In genomic region chr7:116633131-116633988, GRCh38 we compare ENCODE assay signal across 9 cellular contexts. TPM values are rescaled to one million over a fixed set of nuclear protein-coding genes. Genes with fewer than 3 reads are reported as not detected.
DNase-seq lines count a peak whose midpoint lies in the region; ATAC-seq and TF ChIP-seq lines count a peak whose summit lies in the region.
"Had no signal": no experiment of that assay in that cellular context is flagged by ENCODE, and none has a peak within 500 bp of the region (broad histone marks: within the 10 kb centered on the region; RNA-seq: fewer than 3 reads in every experiment).

No MANE protein-coding gene starts in this region.

- in situ Hi-C loops in KBM-7 (cut with MboI; ENCODE audit: low pct_unique_long_range_greater_than_20kb, low sequenced_read_pairs): no loop called here

- no peaks in the 10 kb centered on the region for H3K9me3 ChIP-seq in SK-N-SH
- H3K9me3 ChIP-seq in Karpas-422 (ENCODE audit: low read length): no peaks in the 10 kb centered on the region
- H3K9me3 ChIP-seq in vagina: no peaks in the 10 kb centered on the region

- intact Hi-C loops in vagina (cut with DNase I): no loop called here

- H3F3A ChIP-seq in SK-N-SH (replicated peaks; ENCODE audit: insufficient read depth): peaks cover 12% of the 10 kb centered on the region

- no peak for TF ChIP-seq POLR2A in vagina (IDR thresholded peaks at IDR 0.05)

- H3K4me2 ChIP-seq in SK-N-SH (no peak overlapping the region), Karpas-422 (ENCODE audit: low read depth, low read length, poor library complexity, severe bottlenecking) (peak overlapping the region; percentile 22)

- TF ChIP-seq CTCF in SK-N-SH (IDR thresholded peaks at IDR 0.05) (no peak), fibroblast of the aortic adventitia (IDR thresholded peaks at IDR 0.05; ENCODE audit: insufficient read depth, low read length) (no peak), vagina (IDR thresholded peaks at IDR 0.05) (no peak)

- H3K9me2 ChIP-seq in SK-N-SH (no peaks in the 10 kb centered on the region), Karpas-422 (replicated peaks; ENCODE audit: insufficient read depth, low read length) (no peaks in the 10 kb centered on the region)

- H3K27ac ChIP-seq in SK-N-SH (ENCODE audit: low read depth in 2 of 2, low read length in 1 of 2) (no peak overlapping the region), Karpas-422 (ENCODE audit: low read length) (no peak overlapping the region), vagina (peak overlapping the region; percentile 14)
- H3K27ac ChIP-seq: brain microvascular endothelial cell had no signal

- CTCF ChIA-PET in SK-N-SH (lab: Yijun Ruan, JAX): interaction anchor here (0.7 to 1.1 kb wide), 2 partner anchors 41 to 175 kb away, joined by 3 read pairs; no protein-coding TSS in a partner anchor

- H3K4me1 Mint-ChIP-seq in activated T-cell treated with anti-CD3 and anti-CD28 coated beads, Interleukin-2, amount 50 U/mL, for 24 hours (ENCODE audit: low read depth): peaks cover 2% of the 10 kb centered on the region

- ATAC-seq in SK-N-SH treated with all-trans-retinoic acid at 6 μM for 48 hours: no peak

- no peak for TF ChIP-seq RAD21 in SK-N-SH (IDR thresholded peaks at IDR 0.05; ENCODE audit: low read length)

- H3K27me3 Mint-ChIP-seq in activated T-cell treated with anti-CD3 and anti-CD28 coated beads, Interleukin-2, amount 50 U/mL, for 24 hours: peaks cover 12% of the 10 kb centered on the region

- H3K36me3 ChIP-seq in SK-N-SH (replicated peaks in 1 of 2; ENCODE audit: control insufficient read depth in 1 of 2, insufficient read depth in 2 of 2, low read length in 1 of 2): no peaks in the 10 kb centered on the region
- no peaks in the 10 kb centered on the region for H3K36me3 ChIP-seq in Karpas-422 (ENCODE audit: insufficient read depth, low read length)
- no peaks in the 10 kb centered on the region for H3K36me3 ChIP-seq in vagina
- H3K36me3 ChIP-seq: brain microvascular endothelial cell had no signal

- POLR2A ChIA-PET in SK-N-SH (lab: Yijun Ruan, JAX): no interaction called here

- H3K4me1 ChIP-seq in SK-N-SH (ENCODE audit: control insufficient read depth in 1 of 2, insufficient read depth in 2 of 2, low read depth in 1 of 2, low read length in 1 of 2) (peaks cover 0 to 8% of the 10 kb centered on the region in 2 experiments; a peak in 3 of 4 replicates), Karpas-422 (ENCODE audit: low read length) (peaks cover 17% of the 10 kb centered on the region), vagina (peaks cover 8% of the 10 kb centered on the region)

- H3K4me3 ChIP-seq in SK-N-SH (ENCODE audit: low read depth in 2 of 2, low read length in 1 of 2) (no peak overlapping the region), Karpas-422 (ENCODE audit: low read length) (no peak overlapping the region), fibroblast of the aortic adventitia (ENCODE audit: low read depth, low read length) (no peak overlapping the region), vagina (no peak overlapping the region)

- no peak overlapping the region for H3K27ac Mint-ChIP-seq in activated T-cell treated with anti-CD3 and anti-CD28 coated beads, Interleukin-2, amount 50 U/mL, for 24 hours

- no peak for TF ChIP-seq EP300 in SK-N-SH (IDR thresholded peaks at IDR 0.05; ENCODE audit: borderline replicate concordance in 1 of 2, low read depth in 1 of 2, low read length in 1 of 2)

- H3K79me2 ChIP-seq in SK-N-SH (ENCODE audit: insufficient read depth) (no peaks in the 10 kb centered on the region), Karpas-422 (ENCODE audit: low read length) (no peaks in the 10 kb centered on the region)

- H3K36me3 Mint-ChIP-seq in activated T-cell treated with anti-CD3 and anti-CD28 coated beads, Interleukin-2, amount 50 U/mL, for 24 hours (ENCODE audit: low read depth): no peaks in the 10 kb centered on the region

- H4K20me1 ChIP-seq in SK-N-SH (ENCODE audit: insufficient read depth) (no peaks in the 10 kb centered on the region), Karpas-422 (ENCODE audit: insufficient read depth, low read depth, low read length) (no peaks in the 10 kb centered on the region)

- H3K9ac ChIP-seq in SK-N-SH (no peak overlapping the region), Karpas-422 (ENCODE audit: low read length) (no peak overlapping the region)

- no peak for DNase-seq in SK-N-SH
- DNase-seq in Karpas-422: no peak
- DNase-seq in fibroblast of the aortic adventitia (ENCODE audit: low read depth): peak; percentile 58
- DNase-seq in vagina (ENCODE audit: extremely low spot score in 2 of 2): no peak
- no peak for DNase-seq in activated T-cell treated with anti-CD3 and anti-CD28 coated beads, Interleukin-2, amount 50 U/mL, for 24 hours
- DNase-seq in KBM-7: no peak
- DNase-seq in mucosa of gallbladder (ENCODE audit: low spot score): no peak
- DNase-seq: brain microvascular endothelial cell had no signal

- H3K27me3 ChIP-seq in SK-N-SH (ENCODE audit: insufficient read depth) (no peaks in the 10 kb centered on the region; the same call in 1 of the 2 replicates), Karpas-422 (ENCODE audit: low read length) (no peaks in the 10 kb centered on the region), vagina (no peaks in the 10 kb centered on the region)
- H3K27me3 ChIP-seq: brain microvascular endothelial cell had no signal

- no peaks in the 10 kb centered on the region for H3K9me3 Mint-ChIP-seq in activated T-cell treated with anti-CD3 and anti-CD28 coated beads, Interleukin-2, amount 50 U/mL, for 24 hours

- no peak overlapping the region for H3K4me3 Mint-ChIP-seq in activated T-cell treated with anti-CD3 and anti-CD28 coated beads, Interleukin-2, amount 50 U/mL, for 24 hours

- H2AFZ ChIP-seq in SK-N-SH (ENCODE audit: low read depth) (peak overlapping the region; percentile 12), Karpas-422 (ENCODE audit: low read length) (no peak overlapping the region)

- 26% methylated on average over 13 of the region's 13 CpGs for WGBS in SK-N-SH (ENCODE audit: low lambda C conversion rate)

TF ChIP-seq in SK-N-SH, 30 proteins besides CTCF, POLR2A, EP300 and RAD21 (continues in another document):
- TF ChIP-seq, protein P1, sequence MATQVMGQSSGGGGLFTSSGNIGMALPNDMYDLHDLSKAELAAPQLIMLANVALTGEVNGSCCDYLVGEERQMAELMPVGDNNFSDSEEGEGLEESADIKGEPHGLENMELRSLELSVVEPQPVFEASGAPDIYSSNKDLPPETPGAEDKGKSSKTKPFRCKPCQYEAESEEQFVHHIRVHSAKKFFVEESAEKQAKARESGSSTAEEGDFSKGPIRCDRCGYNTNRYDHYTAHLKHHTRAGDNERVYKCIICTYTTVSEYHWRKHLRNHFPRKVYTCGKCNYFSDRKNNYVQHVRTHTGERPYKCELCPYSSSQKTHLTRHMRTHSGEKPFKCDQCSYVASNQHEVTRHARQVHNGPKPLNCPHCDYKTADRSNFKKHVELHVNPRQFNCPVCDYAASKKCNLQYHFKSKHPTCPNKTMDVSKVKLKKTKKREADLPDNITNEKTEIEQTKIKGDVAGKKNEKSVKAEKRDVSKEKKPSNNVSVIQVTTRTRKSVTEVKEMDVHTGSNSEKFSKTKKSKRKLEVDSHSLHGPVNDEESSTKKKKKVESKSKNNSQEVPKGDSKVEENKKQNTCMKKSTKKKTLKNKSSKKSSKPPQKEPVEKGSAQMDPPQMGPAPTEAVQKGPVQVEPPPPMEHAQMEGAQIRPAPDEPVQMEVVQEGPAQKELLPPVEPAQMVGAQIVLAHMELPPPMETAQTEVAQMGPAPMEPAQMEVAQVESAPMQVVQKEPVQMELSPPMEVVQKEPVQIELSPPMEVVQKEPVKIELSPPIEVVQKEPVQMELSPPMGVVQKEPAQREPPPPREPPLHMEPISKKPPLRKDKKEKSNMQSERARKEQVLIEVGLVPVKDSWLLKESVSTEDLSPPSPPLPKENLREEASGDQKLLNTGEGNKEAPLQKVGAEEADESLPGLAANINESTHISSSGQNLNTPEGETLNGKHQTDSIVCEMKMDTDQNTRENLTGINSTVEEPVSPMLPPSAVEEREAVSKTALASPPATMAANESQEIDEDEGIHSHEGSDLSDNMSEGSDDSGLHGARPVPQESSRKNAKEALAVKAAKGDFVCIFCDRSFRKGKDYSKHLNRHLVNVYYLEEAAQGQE (IDR thresholded peaks at IDR 0.05; ENCODE audit: low read depth, low read length): no peak

TF ChIP-seq in SK-N-SH treated with all-trans-retinoic acid at 6 μM for 48 hours, 23 proteins besides CTCF, POLR2A, EP300 and RAD21 (continues in another document):
- no peak for TF ChIP-seq GLIS3 (CRISPR knock-in tag; IDR thresholded peaks at IDR 0.05)
- no peak for TF ChIP-seq ZNF8 (CRISPR knock-in tag; IDR thresholded peaks at IDR 0.05)
- no peak for TF ChIP-seq RARB (CRISPR knock-in tag; IDR thresholded peaks at IDR 0.05)
- no peak for TF ChIP-seq CSDC2 (CRISPR knock-in tag; IDR thresholded peaks at IDR 0.05)
- TF ChIP-seq TOX (CRISPR knock-in tag; IDR thresholded peaks at IDR 0.05; ENCODE audit: borderline replicate concordance): no peak
- TF ChIP-seq TSHZ2 (CRISPR knock-in tag; IDR thresholded peaks at IDR 0.05): no peak

RNA-seq across cellular contexts. Expression of gene MET, which starts 38.6 kb away (rescaled TPM):
- 38.7 and 61.6 TPM in 2 replicates for polyA plus RNA-seq in SK-N-SH (2012; rRNA removed)
- 51.7 and 56.2 TPM in 2 replicates for polyA plus RNA-seq in SK-N-SH (2012; cell fraction: cytosol; rRNA removed)
- 23.8 and 45.1 TPM in 2 replicates for polyA plus RNA-seq in SK-N-SH (2012; cell fraction: nucleus; rRNA removed)
- total RNA-seq in Karpas-422 (2014; rRNA removed; shearing (Covaris generic); ENCODE audit: low replicate concordance): 118 and 158 TPM in 2 replicates
- total RNA-seq in fibroblast of the aortic adventitia (ENCODE audit: low replicate concordance) (7.5 and 24.1 TPM in 2 replicates), vagina (15.2 TPM), mucosa of gallbladder (59.4 TPM)
